In genomic region chr11:44689265-44689664, GRCh38 we compare ENCODE assay signal across 29 cellular contexts. TPM values are rescaled to one million over a fixed set of nuclear protein-coding genes. Genes with fewer than 3 reads are reported as not detected.
"Had no signal": no experiment of that assay in that cellular context is flagged by ENCODE, and none has a peak within 500 bp of the region (broad histone marks: within the 10 kb centered on the region; RNA-seq: fewer than 3 reads in every experiment).

No MANE protein-coding gene starts in this region.

- H3K4me2 ChIP-seq: hepatocyte had no signal

- ATAC-seq: effector memory CD8-positive, alpha-beta T cell; esophagus mucosa; foreskin keratinocyte; gastrocnemius medialis; gastroesophageal sphincter; heart left ventricle; heart right ventricle had no signal

- DNase-seq: colonic mucosa; cortex of kidney; dermis blood vessel endothelial cell; dorsolateral prefrontal cortex; effector CD4-positive, alpha-beta T cell; effector CD8-positive, alpha-beta T cell; effector memory CD4-positive, alpha-beta T cell; effector memory CD8-positive, alpha-beta T cell; endodermal cell; erythroblast; esophagus squamous epithelium; foreskin fibroblast; foreskin keratinocyte; foreskin melanocyte; gastrocnemius medialis; glutamatergic neuron; heart left ventricle; heart right ventricle; hippocampal formation had no signal

- H3K4me3 ChIP-seq: colonic mucosa, dorsolateral prefrontal cortex, esophagus muscularis mucosa, esophagus squamous epithelium, gastrocnemius medialis, gastroesophageal sphincter, heart left ventricle, heart right ventricle, hepatocyte had no signal

- H3K36me3 ChIP-seq: colonic mucosa, esophagus muscularis mucosa, esophagus squamous epithelium, gastrocnemius medialis, gastroesophageal sphincter, heart left ventricle, heart right ventricle had no signal

- H2AFZ ChIP-seq: hepatocyte had no signal

- H3K4me3 Mint-ChIP-seq: dendritic cell treated with granulocyte-macrophage colony-stimulating factor and Interleukin-4, amounts not matched to agents 40 ng/mL and 50 ng/mL, for 4 days; effector memory CD8-positive, alpha-beta T cell; endodermal cell had no signal

- H3K27ac ChIP-seq: colonic mucosa, dorsolateral prefrontal cortex, epithelial cell of prostate, esophagus muscularis mucosa, esophagus squamous epithelium, foreskin keratinocyte, gastrocnemius medialis, gastroesophageal sphincter, heart left ventricle, heart right ventricle, hepatocyte had no signal

- H3K27me3 Mint-ChIP-seq: effector memory CD8-positive, alpha-beta T cell had no signal

- FAIRE-seq: endometrium, endothelial cell of umbilical vein, frontal cortex had no signal

- H3K9me3 ChIP-seq: colonic mucosa, esophagus muscularis mucosa, esophagus squamous epithelium, gastrocnemius medialis, gastroesophageal sphincter had no signal

- H3K4me1 Mint-ChIP-seq: endodermal cell had no signal

- H3K9me3 Mint-ChIP-seq: effector memory CD8-positive, alpha-beta T cell; endodermal cell had no signal

- H3K27me3 ChIP-seq: colonic mucosa, esophagus muscularis mucosa, gastrocnemius medialis, heart left ventricle, heart right ventricle, hepatocyte had no signal

- H3K27ac Mint-ChIP-seq: effector memory CD8-positive, alpha-beta T cell; endodermal cell had no signal

- H3K79me2 ChIP-seq: hepatocyte had no signal

- H3K4me1 ChIP-seq: colonic mucosa, esophagus muscularis mucosa, esophagus squamous epithelium, foreskin keratinocyte, gastrocnemius medialis, gastroesophageal sphincter, heart left ventricle had no signal

RNA-seq across cellular contexts. Expression of gene TSPAN18, which starts 37.5 kb away (rescaled TPM):
- total RNA-seq: fibroblast of lung had no signal
- polyA plus RNA-seq: foreskin keratinocyte had no signal
